ENCODE assay signal across 13 cellular contexts in the genomic region with DNA sequence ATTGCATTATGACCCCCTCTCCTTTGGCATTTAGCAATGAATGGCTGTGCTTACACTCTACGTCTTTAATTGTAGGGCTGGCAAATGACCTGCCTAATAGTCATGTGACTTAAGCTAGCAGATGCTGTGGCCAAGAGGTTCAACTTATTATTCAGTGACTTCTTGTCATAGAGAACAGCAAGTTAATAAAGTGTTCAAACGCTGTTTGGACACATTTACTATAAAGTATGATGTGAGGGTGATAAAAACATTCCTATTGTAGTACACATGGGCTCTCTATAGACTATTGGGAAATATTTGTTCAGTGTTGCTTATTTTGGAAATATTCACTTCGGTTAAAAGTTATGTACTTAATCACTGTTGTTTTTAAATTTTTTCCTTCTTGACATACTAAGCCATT.
"Had no signal": no experiment of that assay in that cellular context is flagged by ENCODE, and none has a peak within 500 bp of the region (broad histone marks: within the 10 kb centered on the region; RNA-seq: fewer than 3 reads in every experiment).

No MANE protein-coding gene starts in this region.

- H3K4me1 ChIP-seq: colonic mucosa, esophagus muscularis mucosa, thyroid gland had no signal

- H3K27ac ChIP-seq: colonic mucosa, esophagus muscularis mucosa, thyroid gland had no signal

- H3K36me3 ChIP-seq: colonic mucosa, esophagus muscularis mucosa, thyroid gland had no signal

- ATAC-seq: activated CD4-positive, alpha-beta T cell treated with anti-CD3 and anti-CD28 coated beads for 36 hours; left lobe of liver; natural killer cell treated with Interleukin-12 subunit alpha and Interleukin-12 subunit beta and Interleukin-15 and Interleukin-18, amount 100 ng/mL, for 72 hours; stimulated activated memory B cell treated with anti-CD40 and anti-IgM and Interleukin-4, amounts not matched to agents 10 μg/mL and 1 μg/mL and 100 μg/mL, for 72 hours had no signal

- H3K9me3 ChIP-seq: colonic mucosa, esophagus muscularis mucosa, thyroid gland had no signal

- H3K27me3 ChIP-seq: colonic mucosa, esophagus muscularis mucosa, thyroid gland had no signal

- DNase-seq: activated CD4-positive, alpha-beta memory T cell treated with anti-CD3 and anti-CD28 coated beads, Interleukin-2, amount 10 ng/mL, durations not matched to agents 7 days and 5 days; activated CD4-positive, alpha-beta T cell treated with anti-CD3 and anti-CD28 coated beads for 36 hours; activated naive CD4-positive, alpha-beta T cell treated with anti-CD3 and anti-CD28 coated beads, Interleukin-2, amount 50 U/mL, for 16 hours; activated T-cell treated with anti-CD3 and anti-CD28 coated beads, Interleukin-2, amount 50 U/mL, for 24 hours; central memory CD4-positive, alpha-beta T cell; colonic mucosa; hippocampal formation; stimulated activated CD4-positive, alpha-beta T cell treated with anti-CD3 and anti-CD28 coated beads, Interleukin-2, amount 100 ng/mL, for 48 hours; thyroid gland had no signal

- H3K4me3 ChIP-seq: colonic mucosa, esophagus muscularis mucosa, thyroid gland had no signal
